ENCODE assay signal across 1 cellular context in genomic region chr17:5161793-5162192, GRCh38. TPM values are rescaled to one million over a fixed set of nuclear protein-coding genes. Genes with fewer than 3 reads are reported as not detected.
"Had no signal": no experiment of that assay in that cellular context is flagged by ENCODE, and none has a peak within 500 bp of the region (broad histone marks: within the 10 kb centered on the region; RNA-seq: fewer than 3 reads in every experiment).

No MANE protein-coding gene starts in this region.

RNA-seq across cellular contexts. Expression of gene USP6, which starts 46.0 kb away (rescaled TPM):
- total RNA-seq: bronchial epithelial cell had no signal
